33 cellular contexts compared by ENCODE assay signal in genomic region chr12:106380954-106381353, GRCh38.
"Had no signal": no experiment of that assay in that cellular context is flagged by ENCODE, and none has a peak within 500 bp of the region (broad histone marks: within the 10 kb centered on the region; RNA-seq: fewer than 3 reads in every experiment).

No MANE protein-coding gene starts in this region.

- H3K79me2 ChIP-seq: parathyroid adenoma had no signal

- H3K36me3 ChIP-seq: ovary had no signal

- H3K9me3 Mint-ChIP-seq: naive thymus-derived CD8-positive, alpha-beta T cell; natural killer cell treated with Interleukin-12 subunit alpha and Interleukin-12 subunit beta and Interleukin-15 and Interleukin-18, amount 100 ng/mL, for 72 hours; stimulated activated naive CD8-positive, alpha-beta T cell treated with anti-CD3 and anti-CD28 coated beads, Interleukin-15, amount 100 ng/mL, for 72 hours; type B pancreatic cell had no signal

- H3K4me2 ChIP-seq: smooth muscle cell had no signal

- H3K4me3 Mint-ChIP-seq: naive B cell; naive thymus-derived CD8-positive, alpha-beta T cell; natural killer cell treated with Interleukin-12 subunit alpha and Interleukin-12 subunit beta and Interleukin-15 and Interleukin-18, amount 100 ng/mL, for 72 hours; nephron progenitor cell; neural crest cell; stimulated activated naive CD8-positive, alpha-beta T cell treated with anti-CD3 and anti-CD28 coated beads, Interleukin-15, amount 100 ng/mL, for 72 hours; type B pancreatic cell had no signal

- H3K9ac ChIP-seq: parathyroid adenoma had no signal

- H3K27me3 ChIP-seq: neutrophil, ovary, right lobe of liver, sigmoid colon, spleen, suprapubic skin, testis, tibial artery, transverse colon, vagina had no signal

- H3K27ac ChIP-seq: neutrophil, ovary, parathyroid adenoma, psoas muscle, right lobe of liver, sigmoid colon, skin epidermis, spleen, suprapubic skin, testis, tibial artery, transverse colon, vagina had no signal

- DNase-seq: naive B cell; naive thymus-derived CD8-positive, alpha-beta T cell; nephron progenitor cell; occipital lobe; ovary; posterior cingulate gyrus; psoas muscle; right cardiac atrium; right lobe of liver; sigmoid colon; spleen; stimulated activated CD4-positive, alpha-beta T cell treated with anti-CD3 and anti-CD28 coated beads, Interleukin-12 subunit alpha, Interleukin-12 subunit beta, amount 100 ng/mL, for 4 hours; stimulated activated CD4-positive, alpha-beta T cell treated with anti-CD3 and anti-CD28 coated beads, Interleukin-1b, Interleukin-23, amount 100 ng/mL, for 48 hours; stimulated activated CD4-positive, alpha-beta T cell treated with anti-CD3 and anti-CD28 coated beads, Interleukin-4, amount 100 ng/mL, for 1 hour; stimulated activated CD4-positive, alpha-beta T cell treated with anti-CD3 and anti-CD28 coated beads, Interleukin-4, amount 100 ng/mL, for 4 hours; stimulated activated CD8-positive, alpha-beta memory T cell treated with anti-CD3 and anti-CD28 coated beads, Interleukin-4, amount 100 ng/mL, for 48 hours; stimulated activated naive CD4-positive, alpha-beta T cell; stimulated activated naive CD8-positive, alpha-beta T cell treated with anti-CD3 and anti-CD28 coated beads, Interleukin-15, amount 100 ng/mL, for 72 hours; stimulated activated naive CD8-positive, alpha-beta T cell treated with anti-CD3 and anti-CD28 coated beads, Interleukin-15, Interleukin-2, amounts not matched to agents 100 U/mL and 50 U/mL, for 24 hours; substantia nigra; testis; tibial artery; transverse colon had no signal

- H3K4me1 ChIP-seq: parathyroid adenoma, psoas muscle, right lobe of liver, sigmoid colon, suprapubic skin, testis, tibial artery, transverse colon, vagina had no signal

- H3K27ac Mint-ChIP-seq: naive B cell; natural killer cell treated with Interleukin-12 subunit alpha and Interleukin-12 subunit beta and Interleukin-15 and Interleukin-18, amount 100 ng/mL, for 72 hours; nephron progenitor cell; stimulated activated naive CD8-positive, alpha-beta T cell treated with anti-CD3 and anti-CD28 coated beads, Interleukin-15, amount 100 ng/mL, for 72 hours; type B pancreatic cell had no signal

- H3K4me1 Mint-ChIP-seq: naive B cell, nephron progenitor cell, neural crest cell had no signal

- H2AFZ ChIP-seq: parathyroid adenoma had no signal

- H3K27me3 Mint-ChIP-seq: naive thymus-derived CD8-positive, alpha-beta T cell; natural killer cell treated with Interleukin-12 subunit alpha and Interleukin-12 subunit beta and Interleukin-15 and Interleukin-18, amount 100 ng/mL, for 72 hours; progenitor cell of endocrine pancreas; stimulated activated naive CD8-positive, alpha-beta T cell treated with anti-CD3 and anti-CD28 coated beads, Interleukin-15, amount 100 ng/mL, for 72 hours; type B pancreatic cell had no signal

- H3K9me3 ChIP-seq: ovary, right lobe of liver, sigmoid colon, suprapubic skin, testis, transverse colon, vagina had no signal

- ATAC-seq: naive thymus-derived CD8-positive, alpha-beta T cell; psoas muscle; right cardiac atrium; right lobe of liver; stimulated activated naive CD8-positive, alpha-beta T cell treated with anti-CD3 and anti-CD28 coated beads, Interleukin-15, amount 100 ng/mL, for 72 hours; stimulated activated naive CD8-positive, alpha-beta T cell treated with anti-CD3 and anti-CD28 coated beads, Interleukin-15, Interleukin-2, amounts not matched to agents 100 U/mL and 50 U/mL, for 24 hours had no signal

- H3K4me3 ChIP-seq: ovary, psoas muscle, right lobe of liver, sigmoid colon, skin epidermis, smooth muscle cell, spleen, suprapubic skin, testis, tibial artery, transverse colon, vagina had no signal
